ENCODE assay signal across 26 cellular contexts in the genomic region with DNA sequence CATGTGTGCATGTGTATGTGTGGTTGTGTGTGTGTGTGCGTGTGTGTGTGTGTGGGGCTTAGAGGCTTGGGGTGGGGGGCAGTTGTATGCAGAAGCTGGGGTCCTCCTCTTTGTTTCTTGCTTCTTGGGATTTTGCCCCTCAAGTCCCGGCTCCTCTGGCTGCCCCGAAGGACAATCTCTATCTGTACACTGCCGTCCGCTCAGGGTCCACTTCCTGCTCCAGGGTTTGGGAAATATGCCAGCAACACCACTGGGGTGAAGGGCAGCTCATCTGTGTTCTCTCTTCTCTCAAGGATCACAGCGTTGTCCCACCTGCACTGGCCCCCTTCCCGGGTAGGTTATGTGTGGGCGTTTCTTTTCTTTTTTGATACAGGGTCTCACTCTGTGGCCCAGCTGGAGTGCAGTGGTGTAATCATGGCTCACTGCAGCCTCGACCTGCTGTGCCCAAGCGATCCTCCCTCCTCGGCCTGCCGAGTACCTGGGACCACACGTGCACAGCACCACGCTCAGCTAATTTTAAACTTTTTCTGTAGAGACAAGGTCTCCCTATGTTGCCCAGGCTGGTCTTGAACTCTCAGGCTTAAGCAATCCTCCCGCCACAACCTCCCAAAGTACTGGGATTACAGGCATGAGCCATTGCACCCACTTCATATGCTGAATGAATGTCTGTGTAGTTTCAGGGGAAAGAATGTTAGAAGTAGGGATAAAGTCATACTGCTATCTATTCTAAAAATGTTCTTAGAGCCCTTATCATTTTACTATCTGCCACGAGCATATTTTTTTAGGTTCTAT.
"Had no signal": no experiment of that assay in that cellular context is flagged by ENCODE, and none has a peak within 500 bp of the region (broad histone marks: within the 10 kb centered on the region; RNA-seq: fewer than 3 reads in every experiment).

No MANE protein-coding gene starts in this region.

- H3K27ac ChIP-seq: esophagus muscularis mucosa, foreskin keratinocyte, skin epidermis, upper lobe of left lung, vagina had no signal

- DNase-seq: activated CD4-positive, alpha-beta T cell treated with anti-CD3 and anti-CD28 coated beads for 36 hours; activated CD4-positive, CD25-positive, alpha-beta regulatory T cell; activated CD8-positive, alpha-beta memory T cell treated with anti-CD3 and anti-CD28 coated beads, Interleukin-2, amount 50 U/mL, for 4 hours; activated gamma-delta T cell; activated naive CD4-positive, alpha-beta T cell treated with anti-CD3 and anti-CD28 coated beads, Interleukin-2, amount 10 ng/mL, durations not matched to agents 7 days and 5 days; activated T-cell treated with anti-CD3 and anti-CD28 coated beads, Interleukin-2, amount 50 U/mL, for 1 hour; amygdala; caudate nucleus; foreskin keratinocyte; islet precursor cell; left cardiac atrium; left ventricle myocardium superior; mammary epithelial cell; occipital lobe; stimulated activated CD4-positive, alpha-beta T cell treated with anti-CD3 and anti-CD28 coated beads, Interleukin-4, amount 100 ng/mL, for 24 hours; T-helper 1 cell; upper lobe of left lung had no signal

- H3K4me3 Mint-ChIP-seq: activated CD4-positive, alpha-beta T cell treated with anti-CD3 and anti-CD28 coated beads for 36 hours; activated naive CD4-positive, alpha-beta T cell treated with anti-CD3 and anti-CD28 coated beads, Interleukin-2, amount 10 ng/mL, durations not matched to agents 7 days and 5 days; activated T-helper 1 cell treated with anti-CD3 and anti-CD28 coated beads, Interleukin-12 subunit alpha, Interleukin-12 subunit beta, Interleukin-2, Interleukin-4 antibody, amounts not matched to agents 30 ng/mL and 10 ng/mL and 1 ng/mL, durations not matched to agents 14 hours and 24 hours and 36 hours; neural crest cell; stimulated activated effector memory CD8-positive, alpha-beta T cell treated with anti-CD3 and anti-CD28 coated beads, Interleukin-12 subunit alpha, Interleukin-12 subunit beta, amount 100 ng/mL, for 72 hours; stimulated activated naive CD8-positive, alpha-beta T cell treated with anti-CD3 and anti-CD28 coated beads, Interleukin-15, Interleukin-2, amounts not matched to agents 100 ng/mL and 50 ng/mL, for 24 hours; T-helper 2 cell treated with Interferon-gamma antibody and Interleukin-4, amounts not matched to agents 5 μg/mL and 100 μg/mL, for 36 hours had no signal

- ATAC-seq: activated CD4-positive, alpha-beta T cell treated with anti-CD3 and anti-CD28 coated beads for 36 hours; foreskin keratinocyte; left ventricle myocardium superior; sciatic nerve; stimulated activated effector memory CD8-positive, alpha-beta T cell treated with anti-CD3 and anti-CD28 coated beads, Interleukin-12 subunit alpha, Interleukin-12 subunit beta, amount 100 ng/mL, for 72 hours had no signal

- H3K4me1 Mint-ChIP-seq: activated CD4-positive, alpha-beta T cell treated with anti-CD3 and anti-CD28 coated beads for 36 hours; activated naive CD4-positive, alpha-beta T cell treated with anti-CD3 and anti-CD28 coated beads, Interleukin-2, amount 10 ng/mL, durations not matched to agents 7 days and 5 days; neural crest cell; stimulated activated effector memory CD8-positive, alpha-beta T cell treated with anti-CD3 and anti-CD28 coated beads, Interleukin-12 subunit alpha, Interleukin-12 subunit beta, amount 100 ng/mL, for 72 hours had no signal

- H3K27ac Mint-ChIP-seq: activated CD4-positive, alpha-beta T cell treated with anti-CD3 and anti-CD28 coated beads for 36 hours; activated naive CD4-positive, alpha-beta T cell treated with anti-CD3 and anti-CD28 coated beads, Interleukin-2, amount 10 ng/mL, durations not matched to agents 7 days and 5 days; activated T-helper 1 cell treated with anti-CD3 and anti-CD28 coated beads, Interleukin-12 subunit alpha, Interleukin-12 subunit beta, Interleukin-2, Interleukin-4 antibody, amounts not matched to agents 30 ng/mL and 10 ng/mL and 1 ng/mL, durations not matched to agents 14 hours and 24 hours and 36 hours; stimulated activated effector memory CD8-positive, alpha-beta T cell treated with anti-CD3 and anti-CD28 coated beads, Interleukin-12 subunit alpha, Interleukin-12 subunit beta, amount 100 ng/mL, for 72 hours; stimulated activated naive CD8-positive, alpha-beta T cell treated with anti-CD3 and anti-CD28 coated beads, Interleukin-15, Interleukin-2, amounts not matched to agents 100 ng/mL and 50 ng/mL, for 24 hours; T-helper 2 cell treated with Interferon-gamma antibody and Interleukin-4, amounts not matched to agents 5 μg/mL and 100 μg/mL, for 36 hours had no signal

- H3K27me3 ChIP-seq: esophagus muscularis mucosa, upper lobe of left lung, vagina had no signal

- H3K36me3 Mint-ChIP-seq: activated naive CD4-positive, alpha-beta T cell treated with anti-CD3 and anti-CD28 coated beads, Interleukin-2, amount 10 ng/mL, durations not matched to agents 7 days and 5 days; stimulated activated effector memory CD8-positive, alpha-beta T cell treated with anti-CD3 and anti-CD28 coated beads, Interleukin-12 subunit alpha, Interleukin-12 subunit beta, amount 100 ng/mL, for 72 hours had no signal

- H3K27me3 Mint-ChIP-seq: activated CD4-positive, alpha-beta T cell treated with anti-CD3 and anti-CD28 coated beads for 36 hours; stimulated activated naive CD8-positive, alpha-beta T cell treated with anti-CD3 and anti-CD28 coated beads, Interleukin-15, Interleukin-2, amounts not matched to agents 100 ng/mL and 50 ng/mL, for 24 hours had no signal

- H3K4me1 ChIP-seq: esophagus muscularis mucosa, foreskin keratinocyte, upper lobe of left lung, vagina had no signal

- H3K36me3 ChIP-seq: vagina had no signal

- H3K4me3 ChIP-seq: esophagus muscularis mucosa, skin epidermis, upper lobe of left lung, vagina had no signal

- H3K9me3 ChIP-seq: esophagus muscularis mucosa, upper lobe of left lung, vagina had no signal

- H3K9me3 Mint-ChIP-seq: activated naive CD4-positive, alpha-beta T cell treated with anti-CD3 and anti-CD28 coated beads, Interleukin-2, amount 10 ng/mL, durations not matched to agents 7 days and 5 days; activated T-helper 1 cell treated with anti-CD3 and anti-CD28 coated beads, Interleukin-12 subunit alpha, Interleukin-12 subunit beta, Interleukin-2, Interleukin-4 antibody, amounts not matched to agents 30 ng/mL and 10 ng/mL and 1 ng/mL, durations not matched to agents 14 hours and 24 hours and 36 hours; neural crest cell; stimulated activated effector memory CD8-positive, alpha-beta T cell treated with anti-CD3 and anti-CD28 coated beads, Interleukin-12 subunit alpha, Interleukin-12 subunit beta, amount 100 ng/mL, for 72 hours; stimulated activated naive CD8-positive, alpha-beta T cell treated with anti-CD3 and anti-CD28 coated beads, Interleukin-15, Interleukin-2, amounts not matched to agents 100 ng/mL and 50 ng/mL, for 24 hours; T-helper 2 cell treated with Interferon-gamma antibody and Interleukin-4, amounts not matched to agents 5 μg/mL and 100 μg/mL, for 36 hours had no signal
